In the genomic region with DNA sequence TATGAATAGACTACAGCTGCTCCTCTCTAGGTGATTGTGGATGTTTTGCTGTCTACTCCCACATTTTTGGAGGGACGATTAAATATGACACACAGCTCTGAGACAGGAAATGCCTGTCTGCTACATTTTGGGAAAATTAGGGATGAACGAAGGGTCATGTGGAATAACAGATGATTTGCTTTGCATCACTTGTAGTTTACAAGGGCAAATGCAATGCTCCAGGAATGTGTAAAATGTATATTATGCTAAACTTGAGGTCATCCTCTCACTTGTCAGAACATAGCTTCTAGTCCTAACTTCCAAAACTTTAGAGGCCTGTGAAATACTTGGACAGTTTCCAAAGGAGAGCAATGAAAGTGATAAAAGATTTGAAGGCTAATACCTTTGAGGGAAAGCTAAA, we compare ENCODE assay signal across 1 cellular context.
A peak's percentile ranks its signal among the peaks of the same experiment; 100 is the strongest.
TF ChIP-seq lines count a peak whose summit lies in the region.

No MANE protein-coding gene starts in this region.

TF ChIP-seq in SK-N-SH, 30 proteins besides CTCF, POLR2A, EP300 and RAD21 (continued from another document):
- TF ChIP-seq, protein P1, sequence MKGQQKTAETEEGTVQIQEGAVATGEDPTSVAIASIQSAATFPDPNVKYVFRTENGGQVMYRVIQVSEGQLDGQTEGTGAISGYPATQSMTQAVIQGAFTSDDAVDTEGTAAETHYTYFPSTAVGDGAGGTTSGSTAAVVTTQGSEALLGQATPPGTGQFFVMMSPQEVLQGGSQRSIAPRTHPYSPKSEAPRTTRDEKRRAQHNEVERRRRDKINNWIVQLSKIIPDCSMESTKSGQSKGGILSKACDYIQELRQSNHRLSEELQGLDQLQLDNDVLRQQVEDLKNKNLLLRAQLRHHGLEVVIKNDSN (IDR thresholded peaks at IDR 0.05; ENCODE audit: borderline replicate concordance, low read depth), result no peak
- TF ChIP-seq, protein P2, sequence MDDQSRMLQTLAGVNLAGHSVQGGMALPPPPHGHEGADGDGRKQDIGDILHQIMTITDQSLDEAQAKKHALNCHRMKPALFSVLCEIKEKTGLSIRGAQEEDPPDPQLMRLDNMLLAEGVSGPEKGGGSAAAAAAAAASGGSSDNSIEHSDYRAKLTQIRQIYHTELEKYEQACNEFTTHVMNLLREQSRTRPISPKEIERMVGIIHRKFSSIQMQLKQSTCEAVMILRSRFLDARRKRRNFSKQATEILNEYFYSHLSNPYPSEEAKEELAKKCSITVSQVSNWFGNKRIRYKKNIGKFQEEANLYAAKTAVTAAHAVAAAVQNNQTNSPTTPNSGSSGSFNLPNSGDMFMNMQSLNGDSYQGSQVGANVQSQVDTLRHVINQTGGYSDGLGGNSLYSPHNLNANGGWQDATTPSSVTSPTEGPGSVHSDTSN (IDR thresholded peaks at IDR 0.05), result peak; percentile 79
- TF ChIP-seq ELF1 (IDR thresholded peaks at IDR 0.05) (no peak), TAF1 (IDR thresholded peaks at IDR 0.05; ENCODE audit: borderline replicate concordance, low read depth, low read length) (no peak), TEAD4 (IDR thresholded peaks at IDR 0.05; ENCODE audit: borderline replicate concordance, insufficient read depth) (peak; percentile 67; the same call in 1 of the 2 replicates), YY1 (IDR thresholded peaks at IDR 0.05; ENCODE audit: low read depth) (no peak), JUND (IDR thresholded peaks at IDR 0.05) (peak; percentile 65), MXI1 (IDR thresholded peaks at IDR 0.05; ENCODE audit: low read depth, low read length) (no peak), GABPA (IDR thresholded peaks at IDR 0.05; ENCODE audit: low read depth) (no peak), SMC3 (IDR thresholded peaks at IDR 0.05; ENCODE audit: low read depth, low read length) (no peak), RXRA (IDR thresholded peaks at IDR 0.05; ENCODE audit: borderline replicate concordance, low read depth) (peak; percentile 87; the same call in 1 of the 2 replicates), TCF12 (IDR thresholded peaks at IDR 0.05) (peak; percentile 79)
